ENCODE assay signal across 12 cellular contexts in genomic region chr1:109531205-109531779, GRCh38. TPM values are rescaled to one million over a fixed set of nuclear protein-coding genes. Genes with fewer than 3 reads are reported as not detected.
DNase-seq lines count a peak whose midpoint lies in the region; ATAC-seq and TF ChIP-seq lines count a peak whose summit lies in the region.
"Had no signal": no experiment of that assay in that cellular context is flagged by ENCODE, and none has a peak within 500 bp of the region (broad histone marks: within the 10 kb centered on the region; RNA-seq: fewer than 3 reads in every experiment).

No MANE protein-coding gene starts in this region.

- no peak overlapping the region for H2BK20ac ChIP-seq in IMR-90 (ENCODE audit: low read depth, low read length)

- H3K27me3 ChIP-seq in BLaER1 treated with 17β-estradiol and CSF1 and Interleukin-3, amounts not matched to agents 10 nM and 100 nM = no peaks in the 10 kb centered on the region
- peaks cover 13% of the 10 kb centered on the region for H3K27me3 ChIP-seq in IMR-90 (ENCODE audit: control insufficient read depth, insufficient read depth, low read length)

- no TSS peak for BruUV-seq in IMR-90 (replicated peaks; lab: Mats Ljungman, UMichigan)

- no peak for TF ChIP-seq RAD21 in IMR-90 (IDR thresholded peaks at IDR 0.05; ENCODE audit: low read length)

- H4K20me1 ChIP-seq in BLaER1 treated with 17β-estradiol and CSF1 and Interleukin-3, amounts not matched to agents 10 nM and 100 nM = no peaks in the 10 kb centered on the region; a peak in 1 of 22 replicates
- H4K20me1 ChIP-seq in IMR-90 (ENCODE audit: insufficient read depth, low read length) = no peaks in the 10 kb centered on the region

- no peak overlapping the region for H3K4me3 Mint-ChIP-seq in neural crest cell

- no peaks in the 10 kb centered on the region for H3K9me3 ChIP-seq in BLaER1 treated with 17β-estradiol and CSF1 and Interleukin-3, amounts not matched to agents 10 nM and 100 nM (replicated peaks in 1 of 11)
- no peaks in the 10 kb centered on the region for H3K9me3 ChIP-seq in IMR-90 (ENCODE audit: control insufficient read depth, insufficient read depth, low read length)

- no peak overlapping the region for H3K23ac ChIP-seq in IMR-90 (ENCODE audit: low read depth, low read length)

- no peaks in the 10 kb centered on the region; the same call in 1 of the 2 replicates for H3K9me1 ChIP-seq in IMR-90 (ENCODE audit: insufficient read depth, low read length)

- WGBS in IMR-90 (ENCODE audit: extremely low coverage in 2 of 2, insufficient read length in 1 of 2), 2 experiments = 91% methylated on average over 2 of the region's 6 CpGs; no CpG with 5 or more reads in 1 of the 2 experiments

- no peaks in the 10 kb centered on the region for H3K36me3 ChIP-seq in BLaER1 treated with 17β-estradiol and CSF1 and Interleukin-3, amounts not matched to agents 10 nM and 100 nM
- H3K36me3 ChIP-seq in IMR-90 (ENCODE audit: control insufficient read depth, insufficient read depth, low read length) = no peaks in the 10 kb centered on the region

- peaks cover 11 to 72% (median 58%) of the 10 kb centered on the region in 10 experiments; a peak in 19 of 20 replicates for H3K4me1 ChIP-seq in BLaER1 treated with 17β-estradiol and CSF1 and Interleukin-3, amounts not matched to agents 10 nM and 100 nM
- H3K4me1 ChIP-seq in IMR-90 (ENCODE audit: control insufficient read depth, insufficient read depth, low read length) = peaks cover 7% of the 10 kb centered on the region

- no peak overlapping the region for H3K56ac ChIP-seq in IMR-90 (ENCODE audit: extremely low read depth, insufficient read depth, low read length)

- H3K79me1 ChIP-seq in IMR-90 (ENCODE audit: low read depth in 1 of 2, low read length in 2 of 2) = no peaks in the 10 kb centered on the region

- CTCF ChIA-PET in IMR-90 (lab: Yijun Ruan, JAX) = interaction anchor here (0.8 to 3.2 kb wide), 8 partner anchors 10 to 50 kb away, joined by 3 to 75 read pairs (median 6); partner anchors contain the start of genes AMIGO1 and CYB561D1

- no peak overlapping the region for H2BK5ac ChIP-seq in IMR-90 (ENCODE audit: low read depth, low read length, poor library complexity, severe bottlenecking)

- DNase-seq in IMR-90 (no peak), neural crest cell (ENCODE audit: low read depth, low spot score) (no peak)
- DNase-seq: NCI-H1436; RPMI8226; stimulated activated CD4-positive, alpha-beta T cell treated with anti-CD3 and anti-CD28 coated beads, Interleukin-2, amount 100 ng/mL, for 24 hours; T1000 had no signal

- H2AK9ac ChIP-seq in IMR-90 (replicated peaks; ENCODE audit: low read depth, low read length, poor library complexity) = no peak overlapping the region

- peak overlapping the region; percentile 2 to 86 (median 81); a peak in 19 of 22 replicates for H3K4me2 ChIP-seq in BLaER1 treated with 17β-estradiol and CSF1 and Interleukin-3, amounts not matched to agents 10 nM and 100 nM
- H3K4me2 ChIP-seq in IMR-90 (ENCODE audit: low read depth, low read length) = no peak overlapping the region

- H3K36me3 Mint-ChIP-seq in neural crest cell (ENCODE audit: low read depth) = no peaks in the 10 kb centered on the region

- TF ChIP-seq CTCF in IMR-90 (conservative IDR thresholded peaks at IDR 0.05; ENCODE audit: low read depth, low read length) = no peak
- TF ChIP-seq CTCF in neural crest cell (conservative IDR thresholded peaks at IDR 0.05) = no peak

- H4K5ac ChIP-seq in IMR-90 (ENCODE audit: low read depth, low read length) = no peak overlapping the region

- intact Hi-C loops in IMR-90 (cut with micrococcal nuclease) = loop anchor here (5.0 kb wide), 1 partner anchor 269 kb away; no protein-coding TSS in a partner anchor

- H3K27me3 Mint-ChIP-seq in neural crest cell (ENCODE audit: low read depth) = peaks cover 4% of the 10 kb centered on the region

- no peak overlapping the region for H4K8ac ChIP-seq in IMR-90 (ENCODE audit: low read depth in 2 of 2, low read length in 2 of 2)

- H2AFZ ChIP-seq in IMR-90 (replicated peaks; ENCODE audit: low read length, poor library complexity) = peak overlapping the region; percentile 35

- no peaks in the 10 kb centered on the region for H3K9me3 Mint-ChIP-seq in neural crest cell

- H4K91ac ChIP-seq in IMR-90 (ENCODE audit: insufficient read depth, low read depth, low read length) = no peak overlapping the region

- no peak for ATAC-seq in IMR-90 (ENCODE audit: low read depth)
- ATAC-seq in GM18909 (IDR thresholded peaks at IDR 0.05; ENCODE audit: poor library complexity, unreplicated experiment) = no peak
- no peak for ATAC-seq in GM21423 (IDR thresholded peaks at IDR 0.05; ENCODE audit: unreplicated experiment)
- ATAC-seq in GM18861 (IDR thresholded peaks at IDR 0.05; ENCODE audit: unreplicated experiment) = no peak

- no peak overlapping the region for H3K18ac ChIP-seq in IMR-90 (ENCODE audit: low read depth, low read length)

- H3K4ac ChIP-seq in IMR-90 (ENCODE audit: low read depth, low read length) = no peak overlapping the region

- no peak overlapping the region for H2AK5ac ChIP-seq in IMR-90 (ENCODE audit: low read depth, low read length)

- H3K4me3 ChIP-seq in BLaER1 treated with 17β-estradiol and CSF1 and Interleukin-3, amounts not matched to agents 10 nM and 100 nM = no peak overlapping the region
- H3K4me3 ChIP-seq in IMR-90 (ENCODE audit: insufficient read depth, low read depth, low read length) = no peak overlapping the region

- no peak for TF ChIP-seq POLR2A in IMR-90 (IDR thresholded peaks at IDR 0.05; ENCODE audit: low read depth, low read length)

- in situ Hi-C loops in IMR-90 (cut with MboI; ENCODE audit: low sequenced_read_pairs) = loop anchor here (5.0 to 10.0 kb wide), 2 partner anchors 34 to 266 kb away; no protein-coding TSS in a partner anchor

- H3K9ac ChIP-seq in BLaER1 treated with 17β-estradiol and CSF1 and Interleukin-3, amounts not matched to agents 10 nM and 100 nM = peak overlapping the region in 6 of 11 experiments; percentile 14 to 60 (median 18); a peak in 7 of 22 replicates
- no peak overlapping the region for H3K9ac ChIP-seq in IMR-90 (ENCODE audit: low read depth, low read length)

- no peak overlapping the region for H3K27ac ChIP-seq in BLaER1 treated with 17β-estradiol and CSF1 and Interleukin-3, amounts not matched to agents 10 nM and 100 nM
- H3K27ac ChIP-seq in IMR-90 (ENCODE audit: insufficient read depth, low read length) (no peak overlapping the region), angular gyrus (ENCODE audit: low read depth, low read length) (peak overlapping the region; percentile 56)
- H3K27ac ChIP-seq: C4-2B had no signal

- peak overlapping the region; percentile 21 for H3K27ac Mint-ChIP-seq in neural crest cell (ENCODE audit: unreplicated experiment)

- POLR2A ChIA-PET in IMR-90 (lab: Charles Lee; ENCODE audit: unreplicated experiment) = no interaction called here

- no peak overlapping the region for H3K14ac ChIP-seq in IMR-90 (replicated peaks; ENCODE audit: low read depth, low read length)

- H2BK120ac ChIP-seq in IMR-90 (ENCODE audit: low read depth, low read length) = no peak overlapping the region

- no peak overlapping the region for H2BK15ac ChIP-seq in IMR-90 (ENCODE audit: low read depth, low read length)

- dilution Hi-C loops in IMR-90 (cut with HindIII; ENCODE audit: low sequenced_read_pairs, unreplicated experiment) = no loop called here

- H3K4me1 Mint-ChIP-seq in neural crest cell = peaks cover 28% of the 10 kb centered on the region

TF ChIP-seq in IMR-90, 13 proteins besides CTCF, POLR2A, EP300 and RAD21 (continues in another document):
- TF ChIP-seq MAFK (IDR thresholded peaks at IDR 0.05; ENCODE audit: low read depth, low read length) (no peak), USF2 (IDR thresholded peaks at IDR 0.05; ENCODE audit: low read depth, low read length) (no peak), FOS (IDR thresholded peaks at IDR 0.05; ENCODE audit: low read depth, low read length) (no peak), BHLHE40 (IDR thresholded peaks at IDR 0.05; ENCODE audit: low read depth, low read length) (no peak), RCOR1 (IDR thresholded peaks at IDR 0.05; ENCODE audit: insufficient replicate concordance, low read length) (no peak), CHD1 (IDR thresholded peaks at IDR 0.05; ENCODE audit: low read depth, low read length) (no peak), SMC3 (IDR thresholded peaks at IDR 0.05; ENCODE audit: low read depth, low read length) (no peak), MAZ (IDR thresholded peaks at IDR 0.05; ENCODE audit: borderline replicate concordance, low read depth, low read length) (no peak)

RNA-seq across cellular contexts. Expression of gene GPR61, which starts 8.4 kb away (rescaled TPM):
- total RNA-seq in IMR-90 (2012; rRNA removed) (under 0.01 TPM in 1 of 2 replicates, not detected in the other), neural crest cell (not detected in 2 replicates)
- polyA plus RNA-seq in IMR-90 (2012; rRNA removed) = not detected in 2 replicates
- polyA plus RNA-seq in IMR-90 (2012; cell fraction: cytosol; rRNA removed) = not detected in 2 replicates
- polyA plus RNA-seq in IMR-90 (2012; cell fraction: nucleus; rRNA removed; ENCODE audit: low replicate concordance) = 0.09 TPM in 1 of 2 replicates, not detected in the other

RNA-seq across cellular contexts. Expression of gene GNAI3, which starts 17.1 kb away (rescaled TPM):
- total RNA-seq in IMR-90 (2012; rRNA removed) (14.9 and 25.0 TPM in 2 replicates), neural crest cell (9.8 and 10.2 TPM in 2 replicates)
- 4.8 and 5.9 TPM in 2 replicates for polyA plus RNA-seq in IMR-90 (2012; rRNA removed)
- polyA plus RNA-seq in IMR-90 (2012; cell fraction: cytosol; rRNA removed) = 0.90 and 0.98 TPM in 2 replicates
- polyA plus RNA-seq in IMR-90 (2012; cell fraction: nucleus; rRNA removed; ENCODE audit: low replicate concordance) = 0.58 and 3.0 TPM in 2 replicates

RNA-seq across cellular contexts. Expression of gene AMIGO1, which starts 21.8 kb away (rescaled TPM):
- total RNA-seq in IMR-90 (2012; rRNA removed) (1.4 and 1.6 TPM in 2 replicates), neural crest cell (6.1 and 7.2 TPM in 2 replicates)
- polyA plus RNA-seq in IMR-90 (2012; rRNA removed) = 1.5 TPM in 2 replicates
- polyA plus RNA-seq in IMR-90 (2012; cell fraction: cytosol; rRNA removed) = 0.81 and 1.1 TPM in 2 replicates
- 0.55 and 0.70 TPM in 2 replicates for polyA plus RNA-seq in IMR-90 (2012; cell fraction: nucleus; rRNA removed; ENCODE audit: low replicate concordance)

RNA-seq across cellular contexts. Expression of gene CYB561D1, which starts 37.4 kb away (rescaled TPM):
- total RNA-seq in IMR-90 (2012; rRNA removed) (3.6 and 5.7 TPM in 2 replicates), neural crest cell (7.8 and 8.0 TPM in 2 replicates)
- 5.6 and 8.1 TPM in 2 replicates for polyA plus RNA-seq in IMR-90 (2012; rRNA removed)
- 2.6 and 4.6 TPM in 2 replicates for polyA plus RNA-seq in IMR-90 (2012; cell fraction: cytosol; rRNA removed)
- 9.2 and 15.0 TPM in 2 replicates for polyA plus RNA-seq in IMR-90 (2012; cell fraction: nucleus; rRNA removed; ENCODE audit: low replicate concordance)

RNA-seq across cellular contexts. Expression of gene ATXN7L2, which starts 47.6 kb away (rescaled TPM):
- total RNA-seq in IMR-90 (2012; rRNA removed) (1.3 and 1.7 TPM in 2 replicates), neural crest cell (13.2 and 15.6 TPM in 2 replicates)
- polyA plus RNA-seq in IMR-90 (2012; rRNA removed) = 4.8 and 6.4 TPM in 2 replicates
- 2.5 and 3.5 TPM in 2 replicates for polyA plus RNA-seq in IMR-90 (2012; cell fraction: cytosol; rRNA removed)
- 11.5 and 22.5 TPM in 2 replicates for polyA plus RNA-seq in IMR-90 (2012; cell fraction: nucleus; rRNA removed; ENCODE audit: low replicate concordance)
